Comparison of ENCODE assay signal across 25 cellular contexts in genomic region chr3:118942651-118943050, GRCh38.
DNase-seq lines count a peak whose midpoint lies in the region; ATAC-seq, FAIRE-seq and TF ChIP-seq lines count a peak whose summit lies in the region.
"Had no signal": no experiment of that assay in that cellular context is flagged by ENCODE, and none has a peak within 500 bp of the region (broad histone marks: within the 10 kb centered on the region; RNA-seq: fewer than 3 reads in every experiment).

No MANE protein-coding gene starts in this region.

- 0% methylated on average over 2 of the region's 2 CpGs for WGBS in K562 (ENCODE audit: insufficient coverage, low coverage, missing lambda C conversion rate)
- 63 to 65% (median 64%) methylated on average over 2 of the region's 2 CpGs for WGBS in psoas muscle, 3 donors

- H3K27me3 Mint-ChIP-seq in activated naive CD4-positive, alpha-beta T cell treated with anti-CD3 and anti-CD28 coated beads, Interleukin-2, amount 10 ng/mL, durations not matched to agents 7 days and 5 days = no peaks in the 10 kb centered on the region

- H3K4me3 Mint-ChIP-seq in activated naive CD4-positive, alpha-beta T cell treated with anti-CD3 and anti-CD28 coated beads, Interleukin-2, amount 10 ng/mL, durations not matched to agents 7 days and 5 days = no peak overlapping the region
- H3K4me3 Mint-ChIP-seq: B cell, nephron progenitor cell had no signal

- H2AFZ ChIP-seq in K562 (ENCODE audit: low read depth, low read length) = peak overlapping the region; percentile 82
- H2AFZ ChIP-seq: parathyroid adenoma had no signal

- peak overlapping the region in 1 of 2 experiments; percentile 49; a peak in 2 of 4 replicates for H3K9ac ChIP-seq in K562 (ENCODE audit: insufficient read depth in 1 of 2, low read depth in 2 of 2, low read length in 2 of 2)
- H3K9ac ChIP-seq: parathyroid adenoma had no signal

- H3K4me1 ChIP-seq in K562 (replicated peaks in 1 of 2; ENCODE audit: control insufficient read depth in 2 of 2, insufficient read depth in 2 of 2, low read length in 2 of 2) (peaks cover 0 to 39% of the 10 kb centered on the region in 2 experiments; a peak in 4 of 5 replicates), psoas muscle (peaks cover 21% of the 10 kb centered on the region)
- H3K4me1 ChIP-seq: parathyroid adenoma, transverse colon had no signal

- peak overlapping the region; percentile 70 for H3K4me2 ChIP-seq in K562 (ENCODE audit: insufficient read depth, low read length)

- intact Hi-C loops in K562 (cut with micrococcal nuclease) (no loop called here), psoas muscle (cut with DNase I) (no loop called here)

- no peak for TF ChIP-seq RAD21 in K562 (CRISPR knock-in tag; conservative IDR thresholded peaks at IDR 0.05 in 1 of 2, IDR thresholded peaks at IDR 0.05 in 1 of 2)

- H3K4me3 ChIP-seq in K562 = 0 out of 2 replicates have a peak overlapping the region, but pooled peaks have one; percentile 8
- H3K4me3 ChIP-seq in psoas muscle = no peak overlapping the region
- H3K4me3 ChIP-seq: left ventricle myocardium inferior, transverse colon had no signal

- in situ Hi-C loops in SK-MEL-5 (cut with HindIII; ENCODE audit: low pct_unique_long_range_greater_than_20kb, low sequenced_read_pairs) (no loop called here), K562 (cut with MboI) (no loop called here)

- no peaks in the 10 kb centered on the region for H3K36me3 ChIP-seq in K562 (ENCODE audit: control insufficient read depth, insufficient read depth, low read length)
- no peaks in the 10 kb centered on the region for H3K36me3 ChIP-seq in psoas muscle (ENCODE audit: insufficient read depth in 1 of 2, low read depth in 1 of 2)
- H3K36me3 ChIP-seq: left ventricle myocardium inferior, transverse colon had no signal

- H3K36me3 Mint-ChIP-seq in activated naive CD4-positive, alpha-beta T cell treated with anti-CD3 and anti-CD28 coated beads, Interleukin-2, amount 10 ng/mL, durations not matched to agents 7 days and 5 days = no peaks in the 10 kb centered on the region

- no peak overlapping the region for H3K27ac Mint-ChIP-seq in activated naive CD4-positive, alpha-beta T cell treated with anti-CD3 and anti-CD28 coated beads, Interleukin-2, amount 10 ng/mL, durations not matched to agents 7 days and 5 days
- H3K27ac Mint-ChIP-seq: B cell, nephron progenitor cell had no signal

- no peak for TF ChIP-seq EP300 in K562 (IDR thresholded peaks at IDR 0.05; ENCODE audit: low read length)

- TF ChIP-seq CTCF in K562 (IDR thresholded peaks at IDR 0.05 in 2 of 3, conservative IDR thresholded peaks at IDR 0.05 in 1 of 3; ENCODE audit: insufficient read depth in 2 of 3, low read depth in 1 of 3, low read length in 3 of 3) = no peak
- TF ChIP-seq CTCF in psoas muscle (IDR thresholded peaks at IDR 0.05) = no peak

- H3K27me3 ChIP-seq in K562 (ENCODE audit: control insufficient read depth in 2 of 2, insufficient read depth in 2 of 2, low read length in 2 of 2) (no peaks in the 10 kb centered on the region), psoas muscle (ENCODE audit: insufficient read depth in 3 of 3, low read length in 2 of 3) (no peaks in the 10 kb centered on the region)
- H3K27me3 ChIP-seq: transverse colon had no signal

- peaks cover 44% of the 10 kb centered on the region for H3K4me1 Mint-ChIP-seq in activated naive CD4-positive, alpha-beta T cell treated with anti-CD3 and anti-CD28 coated beads, Interleukin-2, amount 10 ng/mL, durations not matched to agents 7 days and 5 days
- H3K4me1 Mint-ChIP-seq: B cell, nephron progenitor cell had no signal

- FAIRE-seq in K562 (lab: Jason Lieb, UNC) = peak; percentile 84

- TF ChIP-seq POLR2A in K562 (conservative IDR thresholded peaks at IDR 0.05) = no peak; the same call in 1 of the 2 replicates

- BruUV-seq in K562 (replicated peaks; lab: Mats Ljungman, UMichigan) = no TSS peak

- peak; percentile 23 for DNase-seq in activated naive CD4-positive, alpha-beta T cell treated with anti-CD3 and anti-CD28 coated beads, Interleukin-2, amount 10 ng/mL, durations not matched to agents 7 days and 5 days
- DNase-seq in activated naive CD4-positive, alpha-beta T cell treated with anti-CD3 and anti-CD28 coated beads, Interleukin-2, amount 50 U/mL, for 16 hours = no peak
- DNase-seq in SK-MEL-5 (ENCODE audit: low read depth, low spot score) = peak; percentile 62
- DNase-seq in K562 (ENCODE audit: extremely low read depth in 1 of 4, low spot score in 3 of 4) = peak; percentile 8 to 85 (median 37)
- no peak for DNase-seq in psoas muscle
- DNase-seq in SIG-M5 (lab: John Stamatoyannopoulos, UW) = no peak
- no peak for DNase-seq in pons (ENCODE audit: low spot score)
- DNase-seq in MV-4-11 (lab: John Stamatoyannopoulos, UW) = no peak
- DNase-seq: activated CD8-positive, alpha-beta memory T cell treated with anti-CD3 and anti-CD28 coated beads, Interleukin-2, amount 50 U/mL, for 48 hours; activated effector memory CD4-positive, alpha-beta T cell treated with Interleukin-2 at 50 U/mL for 16 hours; anterior cingulate cortex; COR-L47; DMS79 treated with DMSO at 0.1 percent for 48 hours; left ventricle myocardium inferior; NCI-H446 treated with DMSO at 0.1 percent for 48 hours; nephron progenitor cell; PC-3; SHP77 treated with DMSO at 0.1 percent for 48 hours; stimulated activated CD4-positive, alpha-beta T cell treated with anti-CD3 and anti-CD28 coated beads, Interleukin-4, amount 100 ng/mL, for 4 hours; stimulated activated naive CD4-positive, alpha-beta T cell treated with Interleukin-2 at 50 U/mL for 16 hours; transverse colon had no signal

- ATAC-seq in K562 (peak; percentile 87), psoas muscle (peak in 2 of 4 donors; percentile 26 to 46)
- ATAC-seq: PC-3, sciatic nerve had no signal

- H3K9me3 ChIP-seq in K562 (replicated peaks; ENCODE audit: control insufficient read depth, insufficient read depth, low read depth, low read length) (no peaks in the 10 kb centered on the region), psoas muscle (no peaks in the 10 kb centered on the region)
- H3K9me3 ChIP-seq: transverse colon had no signal

- no peaks in the 10 kb centered on the region for H3K9me1 ChIP-seq in K562 (ENCODE audit: control insufficient read depth, insufficient read depth, low read length)

- H3K9me3 Mint-ChIP-seq in activated naive CD4-positive, alpha-beta T cell treated with anti-CD3 and anti-CD28 coated beads, Interleukin-2, amount 10 ng/mL, durations not matched to agents 7 days and 5 days = peaks cover 3% of the 10 kb centered on the region

- CTCF ChIA-PET in activated naive CD4-positive, alpha-beta T cell treated with anti-CD3 and anti-CD28 coated beads, Interleukin-2, amount 10 ng/mL, durations not matched to agents 7 days and 5 days (lab: Charles Lee) = interaction anchor here (1.4 to 1.9 kb wide), 3 partner anchors 8 to 92 kb away, joined by 3 to 8 read pairs (median 6); partner anchors contain the start of gene IGSF11
- CTCF ChIA-PET in K562 (lab: Yijun Ruan, JAX; ENCODE audit: low intra/inter-chr PET ratio) = no interaction called here

- no peaks in the 10 kb centered on the region for H3K79me2 ChIP-seq in K562 (ENCODE audit: control insufficient read depth, insufficient read depth, low read length)
- H3K79me2 ChIP-seq: parathyroid adenoma had no signal

- H4K20me1 ChIP-seq in K562 (replicated peaks; ENCODE audit: control insufficient read depth, insufficient read depth, low read length) = no peaks in the 10 kb centered on the region

- H3K27ac ChIP-seq in K562 (ENCODE audit: extremely low read depth, low read depth, low read length) (peak overlapping the region; percentile 75), psoas muscle (peak overlapping the region; percentile 34)
- H3K27ac ChIP-seq: left ventricle myocardium inferior, parathyroid adenoma, transverse colon, VCaP had no signal

- POLR2A ChIA-PET in K562 (lab: Yijun Ruan, JAX) = interaction anchor here (1.0 to 2.2 kb wide), 3 partner anchors 9 to 29 kb away, joined by 3 to 6 read pairs (median 5); no protein-coding TSS in a partner anchor

TF ChIP-seq in K562, 482 proteins besides CTCF, POLR2A, EP300 and RAD21 (continues in another document):
- peak; percentile 14; the same call in 1 of the 2 replicates for TF ChIP-seq CBFA2T3 (IDR thresholded peaks at IDR 0.05)
- no peak for TF ChIP-seq ZMIZ1 (IDR thresholded peaks at IDR 0.05; ENCODE audit: low read depth in 2 of 2, low read length in 2 of 2)
- TF ChIP-seq EHMT2 (IDR thresholded peaks at IDR 0.05) = peak; percentile 76
- peak; percentile 46; the same call in 1 of the 2 replicates for TF ChIP-seq SOX6 (IDR thresholded peaks at IDR 0.05)
- no peak for TF ChIP-seq HBP1 (CRISPR knock-in tag; IDR thresholded peaks at IDR 0.05)

Comparison
In these comparisons a context has a peak if more than half of its experiments do, and no peak if none do; other contexts are left out.
1. DNase-seq: peak in activated naive CD4-positive, alpha-beta T cell treated with anti-CD3 and anti-CD28 coated beads, Interleukin-2, amount 10 ng/mL, durations not matched to agents 7 days and 5 days (single experiment), SK-MEL-5 (single experiment) and K562 (4 of 4); none in activated naive CD4-positive, alpha-beta T cell treated with anti-CD3 and anti-CD28 coated beads, Interleukin-2, amount 50 U/mL, for 16 hours (single experiment), psoas muscle (0 of 2), SIG-M5 (single experiment), pons (single experiment) and MV-4-11 (single experiment).